ENCODE assay signal across 1 cellular context in genomic region chr10:44960482-44961230, GRCh38.
TF ChIP-seq lines count a peak whose summit lies in the region.

No MANE protein-coding gene starts in this region.

TF ChIP-seq in HepG2, 621 proteins besides CTCF, POLR2A, EP300 and RAD21 (continues in another document):
- TF ChIP-seq ZNF781 (CRISPR knock-in tag; IDR thresholded peaks at IDR 0.05; ENCODE audit: borderline replicate concordance, not compliant biosample characterization) (no peak), ISL2 (CRISPR knock-in tag; IDR thresholded peaks at IDR 0.05) (peak; percentile 51; the same call in 1 of the 2 replicates), ELK4 (CRISPR knock-in tag; IDR thresholded peaks at IDR 0.05; ENCODE audit: borderline replicate concordance) (no peak), HNF1A (IDR thresholded peaks at IDR 0.05; ENCODE audit: low read depth) (no peak), HNF1A (CRISPR knock-in tag; IDR thresholded peaks at IDR 0.05; ENCODE audit: borderline replicate concordance) (no peak), ASH2L (IDR thresholded peaks at IDR 0.05; ENCODE audit: insufficient read length, low read depth, low read length) (peak; percentile 36), PAX8 (CRISPR knock-in tag; IDR thresholded peaks at IDR 0.05; ENCODE audit: borderline replicate concordance) (no peak), DMTF1 (CRISPR knock-in tag; IDR thresholded peaks at IDR 0.05) (no peak), ZNF224 (CRISPR knock-in tag; IDR thresholded peaks at IDR 0.05) (no peak), ESRRA (CRISPR knock-in tag; IDR thresholded peaks at IDR 0.05; ENCODE audit: low read depth) (no peak), CHD4 (IDR thresholded peaks at IDR 0.05; ENCODE audit: borderline replicate concordance, low read length) (no peak), TBL1XR1 (IDR thresholded peaks at IDR 0.05; ENCODE audit: borderline replicate concordance, low read length, partially characterized antibody) (no peak), KDM5A (IDR thresholded peaks at IDR 0.05; ENCODE audit: borderline replicate concordance, low read length) (no peak), TEAD3 (CRISPR knock-in tag; optimal IDR thresholded peaks at IDR 0.05; ENCODE audit: borderline replicate concordance) (no peak), BCL6 (CRISPR knock-in tag; IDR thresholded peaks at IDR 0.05) (no peak), STAT5B (CRISPR knock-in tag; IDR thresholded peaks at IDR 0.05) (no peak), YY1 (IDR thresholded peaks at IDR 0.05; ENCODE audit: insufficient read depth, insufficient replicate concordance, low read depth, low read length) (no peak), GABPA (IDR thresholded peaks at IDR 0.05; ENCODE audit: low read depth, low read length) (no peak), GABPA (CRISPR knock-in tag; IDR thresholded peaks at IDR 0.05; ENCODE audit: low read depth) (no peak), SAFB2 (CRISPR knock-in tag; IDR thresholded peaks at IDR 0.05; ENCODE audit: borderline replicate concordance, low read depth) (no peak), ZNF121 (CRISPR knock-in tag; IDR thresholded peaks at IDR 0.05) (no peak), HOXA3 (CRISPR knock-in tag; IDR thresholded peaks at IDR 0.05) (0 out of 2 replicates have a peak, but pooled peaks have one; percentile 15), ARID4A (CRISPR knock-in tag; IDR thresholded peaks at IDR 0.05; ENCODE audit: borderline replicate concordance) (no peak), HDAC2 (CRISPR knock-in tag; IDR thresholded peaks at IDR 0.05) (peak; percentile 38; the same call in 1 of the 2 replicates), SPEN (CRISPR knock-in tag; IDR thresholded peaks at IDR 0.05; ENCODE audit: low read depth) (0 out of 2 replicates have a peak, but pooled peaks have one; percentile 9), PPARG (CRISPR knock-in tag; conservative IDR thresholded peaks at IDR 0.05) (no peak), ZMAT5 (CRISPR knock-in tag; IDR thresholded peaks at IDR 0.05; ENCODE audit: borderline replicate concordance, low read depth) (no peak), ZNF83 (CRISPR knock-in tag; IDR thresholded peaks at IDR 0.05; ENCODE audit: borderline replicate concordance) (no peak), ZNF33A (CRISPR knock-in tag; IDR thresholded peaks at IDR 0.05; ENCODE audit: borderline replicate concordance) (no peak), PRPF4 (IDR thresholded peaks at IDR 0.05; ENCODE audit: low read depth, low read length, poor library complexity, severe bottlenecking) (no peak), U2AF1 (optimal IDR thresholded peaks at IDR 0.05; ENCODE audit: low read depth, low read length) (no peak), GATAD1 (CRISPR knock-in tag; IDR thresholded peaks at IDR 0.05) (no peak), GPBP1L1 (CRISPR knock-in tag; IDR thresholded peaks at IDR 0.05) (no peak), NFE2 (CRISPR knock-in tag; IDR thresholded peaks at IDR 0.05) (no peak), ZBTB44 (CRISPR knock-in tag; IDR thresholded peaks at IDR 0.05) (no peak), SIN3B (IDR thresholded peaks at IDR 0.05; ENCODE audit: low read length) (no peak), ZBTB8A (CRISPR knock-in tag; IDR thresholded peaks at IDR 0.05; ENCODE audit: borderline replicate concordance, low read depth) (no peak), TEAD2 (CRISPR knock-in tag; IDR thresholded peaks at IDR 0.05) (no peak), NFIC (IDR thresholded peaks at IDR 0.05; ENCODE audit: low read length) (no peak), HNRNPLL (IDR thresholded peaks at IDR 0.05; ENCODE audit: low read depth, low read length, poor library complexity, severe bottlenecking) (no peak), NFE2L2 (IDR thresholded peaks at IDR 0.05; ENCODE audit: low read length) (no peak), SIN3A (IDR thresholded peaks at IDR 0.05; ENCODE audit: borderline replicate concordance, low read depth, low read length) (0 out of 2 replicates have a peak, but pooled peaks have one; percentile 44), MED8 (CRISPR knock-in tag; IDR thresholded peaks at IDR 0.05; ENCODE audit: insufficient replicate concordance) (no peak), ZNF570 (CRISPR knock-in tag; IDR thresholded peaks at IDR 0.05; ENCODE audit: borderline replicate concordance) (no peak), MAF1 (CRISPR knock-in tag; IDR thresholded peaks at IDR 0.05; ENCODE audit: borderline replicate concordance) (no peak), ZMYM2 (CRISPR knock-in tag; IDR thresholded peaks at IDR 0.05) (no peak), TSC22D2 (CRISPR knock-in tag; IDR thresholded peaks at IDR 0.05; ENCODE audit: borderline replicate concordance) (no peak), ZBTB7B (CRISPR knock-in tag; IDR thresholded peaks at IDR 0.05) (peak; percentile 21; the same call in 1 of the 2 replicates), ZNF234 (CRISPR knock-in tag; conservative IDR thresholded peaks at IDR 0.05) (0 out of 2 replicates have a peak, but pooled peaks have one; percentile 13), TIGD3 (CRISPR knock-in tag; IDR thresholded peaks at IDR 0.05; ENCODE audit: borderline replicate concordance) (no peak), HNRNPL (IDR thresholded peaks at IDR 0.05; ENCODE audit: low read depth, low read length) (no peak), ZNF563 (CRISPR knock-in tag; IDR thresholded peaks at IDR 0.05) (no peak), IRF2 (CRISPR knock-in tag; IDR thresholded peaks at IDR 0.05) (no peak)
